ENCODE assay signal across 16 cellular contexts in genomic region chr17:78769200-78769773, GRCh38. TPM values are rescaled to one million over a fixed set of nuclear protein-coding genes. Genes with fewer than 3 reads are reported as not detected.
DNase-seq lines count a peak whose midpoint lies in the region; ATAC-seq and TF ChIP-seq lines count a peak whose summit lies in the region.
"Had no signal": no experiment of that assay in that cellular context is flagged by ENCODE, and none has a peak within 500 bp of the region (broad histone marks: within the 10 kb centered on the region; RNA-seq: fewer than 3 reads in every experiment).

No MANE protein-coding gene starts in this region.

- no peak for TF ChIP-seq POLR2A in spleen (IDR thresholded peaks at IDR 0.05)

- no peak overlapping the region for H3K4me3 Mint-ChIP-seq in activated naive CD4-positive, alpha-beta T cell treated with anti-CD3 and anti-CD28 coated beads, Interleukin-2, amount 10 ng/mL, durations not matched to agents 7 days and 5 days
- H3K4me3 Mint-ChIP-seq: stimulated activated memory B cell treated with anti-CD40 and anti-IgM and Interleukin-4, amounts not matched to agents 10 μg/mL and 1 μg/mL and 100 μg/mL, for 72 hours had no signal

- peak overlapping the region; percentile 7 for H3K4me3 ChIP-seq in effector memory CD4-positive, alpha-beta T cell (ENCODE audit: insufficient read depth, low read depth, low read length, poor library complexity, severe bottlenecking)
- no peak overlapping the region for H3K4me3 ChIP-seq in spleen

- intact Hi-C loops in spleen (cut with DNase I; ENCODE audit: low total_unique reads) = no loop called here

- WGBS in spleen, 5 donors = 90 to 95% (median 92%) methylated on average over 7 of the region's 7 CpGs

- no peaks in the 10 kb centered on the region for H3K27me3 Mint-ChIP-seq in activated naive CD4-positive, alpha-beta T cell treated with anti-CD3 and anti-CD28 coated beads, Interleukin-2, amount 10 ng/mL, durations not matched to agents 7 days and 5 days
- H3K27me3 Mint-ChIP-seq: stimulated activated memory B cell treated with anti-CD40 and anti-IgM and Interleukin-4, amounts not matched to agents 10 μg/mL and 1 μg/mL and 100 μg/mL, for 72 hours had no signal

- H3K4me1 ChIP-seq in effector memory CD4-positive, alpha-beta T cell (ENCODE audit: control insufficient read depth, insufficient read depth, low read length, poor library complexity, severe bottlenecking) = peaks cover 88% of the 10 kb centered on the region
- peaks cover 70 to 100% (median 97%) of the 10 kb centered on the region in 6 donors for H3K4me1 ChIP-seq in spleen

- H3K9me3 Mint-ChIP-seq in activated naive CD4-positive, alpha-beta T cell treated with anti-CD3 and anti-CD28 coated beads, Interleukin-2, amount 10 ng/mL, durations not matched to agents 7 days and 5 days = no peaks in the 10 kb centered on the region
- H3K9me3 Mint-ChIP-seq: stimulated activated memory B cell treated with anti-CD40 and anti-IgM and Interleukin-4, amounts not matched to agents 10 μg/mL and 1 μg/mL and 100 μg/mL, for 72 hours had no signal

- no peak for TF ChIP-seq CTCF in spleen (IDR thresholded peaks at IDR 0.05 in 8 of 11, conservative IDR thresholded peaks at IDR 0.05 in 3 of 11)

- peaks cover 52% of the 10 kb centered on the region for H3K4me1 Mint-ChIP-seq in activated naive CD4-positive, alpha-beta T cell treated with anti-CD3 and anti-CD28 coated beads, Interleukin-2, amount 10 ng/mL, durations not matched to agents 7 days and 5 days

- CTCF ChIA-PET in activated naive CD4-positive, alpha-beta T cell treated with anti-CD3 and anti-CD28 coated beads, Interleukin-2, amount 10 ng/mL, durations not matched to agents 7 days and 5 days (lab: Charles Lee) = interaction anchor here (0.6 to 3.6 kb wide), 11 partner anchors 10 to 74 kb away, joined by 3 to 21 read pairs (median 6); no protein-coding TSS in a partner anchor

- H3K36me3 Mint-ChIP-seq in activated naive CD4-positive, alpha-beta T cell treated with anti-CD3 and anti-CD28 coated beads, Interleukin-2, amount 10 ng/mL, durations not matched to agents 7 days and 5 days = peaks cover 27% of the 10 kb centered on the region

- no peaks in the 10 kb centered on the region for H3K9me3 ChIP-seq in effector memory CD4-positive, alpha-beta T cell (ENCODE audit: control insufficient read depth, low read length)
- H3K9me3 ChIP-seq in spleen = no peaks in the 10 kb centered on the region

- H3K27ac Mint-ChIP-seq in activated naive CD4-positive, alpha-beta T cell treated with anti-CD3 and anti-CD28 coated beads, Interleukin-2, amount 10 ng/mL, durations not matched to agents 7 days and 5 days = no peak overlapping the region
- H3K27ac Mint-ChIP-seq: stimulated activated memory B cell treated with anti-CD40 and anti-IgM and Interleukin-4, amounts not matched to agents 10 μg/mL and 1 μg/mL and 100 μg/mL, for 72 hours had no signal

- no peak for ATAC-seq in HG02852 (IDR thresholded peaks at IDR 0.05; ENCODE audit: unreplicated experiment)
- no peak for ATAC-seq in GM19452 (IDR thresholded peaks at IDR 0.05; ENCODE audit: unreplicated experiment)
- ATAC-seq: stimulated activated memory B cell treated with anti-CD40 and anti-IgM and Interleukin-4, amounts not matched to agents 10 μg/mL and 1 μg/mL and 100 μg/mL, for 72 hours had no signal

- no peaks in the 10 kb centered on the region for H3K27me3 ChIP-seq in effector memory CD4-positive, alpha-beta T cell (replicated peaks; ENCODE audit: control insufficient read depth, insufficient read depth, low read length, poor library complexity, severe bottlenecking)
- no peaks in the 10 kb centered on the region for H3K27me3 ChIP-seq in spleen (replicated peaks in 1 of 7)

- DNase-seq in activated naive CD4-positive, alpha-beta T cell treated with anti-CD3 and anti-CD28 coated beads, Interleukin-2, amount 10 ng/mL, durations not matched to agents 7 days and 5 days = peak; percentile 49
- DNase-seq in activated naive CD4-positive, alpha-beta T cell (lab: John Stamatoyannopoulos, UW) = no peak
- DNase-seq in Kasumi-1 (lab: John Stamatoyannopoulos, UW) = peak; percentile 35 to 61
- DNase-seq in effector memory CD4-positive, alpha-beta T cell = no peak
- DNase-seq in spleen = no peak
- DNase-seq in DMS79 treated with DMSO at 0.1 percent for 48 hours (lab: John Stamatoyannopoulos, UW) = no peak
- DNase-seq: activated CD8-positive, alpha-beta memory T cell treated with anti-CD3 and anti-CD28 coated beads, Interleukin-2, amount 50 U/mL, for 48 hours; aorta; dermis blood vessel endothelial cell; DMS79; NCI-H1436 treated with DMSO at 0.1 percent for 48 hours; SHP77 treated with DMSO at 0.1 percent for 48 hours; stimulated activated CD4-positive, alpha-beta T cell treated with anti-CD3 and anti-CD28 coated beads, Interleukin-2, amount 100 ng/mL, for 48 hours had no signal

- H3K27ac ChIP-seq in effector memory CD4-positive, alpha-beta T cell (ENCODE audit: insufficient read depth, low read length, poor library complexity, severe bottlenecking) = peak overlapping the region; percentile 59
- H3K27ac ChIP-seq in spleen = peak overlapping the region in 5 of 8 donors; percentile 2 to 62 (median 35)

- H3K36me3 ChIP-seq in effector memory CD4-positive, alpha-beta T cell (ENCODE audit: control insufficient read depth, insufficient read depth, low read length) = peaks cover 4% of the 10 kb centered on the region
- peaks cover 0 to 12% (median 0%) of the 10 kb centered on the region in 6 donors for H3K36me3 ChIP-seq in spleen

RNA-seq across cellular contexts. Expression of gene CYTH1, which starts 12.8 kb away (rescaled TPM):
- 100 to 1,000 TPM; 119 to 169 (median 138) TPM for total RNA-seq in spleen
- polyA plus RNA-seq in spleen = 100 to 1,000 TPM in 1 of 3 donors, 10 to 100 TPM in 2; 66.9 to 102 (median 79.4) TPM

Comparison
In these comparisons a context has a peak if more than half of its experiments do, and no peak if none do; other contexts are left out.
1. DNase-seq: peak in activated naive CD4-positive, alpha-beta T cell treated with anti-CD3 and anti-CD28 coated beads, Interleukin-2, amount 10 ng/mL, durations not matched to agents 7 days and 5 days (single experiment) and Kasumi-1 (2 of 2); none in activated naive CD4-positive, alpha-beta T cell (0 of 4), effector memory CD4-positive, alpha-beta T cell (0 of 3), spleen (single experiment) and DMS79 treated with DMSO at 0.1 percent for 48 hours (single experiment).